ENCODE assay signal across 12 cellular contexts in genomic region chr21:17467392-17467791, GRCh38. TPM values are rescaled to one million over a fixed set of nuclear protein-coding genes. Genes with fewer than 3 reads are reported as not detected.
DNase-seq lines count a peak whose midpoint lies in the region; ATAC-seq, FAIRE-seq and TF ChIP-seq lines count a peak whose summit lies in the region.
"Had no signal": no experiment of that assay in that cellular context is flagged by ENCODE, and none has a peak within 500 bp of the region (broad histone marks: within the 10 kb centered on the region; RNA-seq: fewer than 3 reads in every experiment).

No MANE protein-coding gene starts in this region.

- no peak overlapping the region for H3K4me3 Mint-ChIP-seq in activated CD4-positive, alpha-beta T cell treated with anti-CD3 and anti-CD28 coated beads for 36 hours

- no peak for TF ChIP-seq CTCF in IMR-90 (conservative IDR thresholded peaks at IDR 0.05; ENCODE audit: low read depth, low read length)
- TF ChIP-seq CTCF in choroid plexus epithelial cell (conservative IDR thresholded peaks at IDR 0.05; ENCODE audit: low read depth, low read length): no peak

- no peak overlapping the region for H3K18ac ChIP-seq in IMR-90 (ENCODE audit: low read depth, low read length)

- H3K27ac ChIP-seq in IMR-90 (ENCODE audit: insufficient read depth, low read length): no peak overlapping the region
- H3K27ac ChIP-seq: C4-2B, vagina had no signal

- POLR2A ChIA-PET in IMR-90 (lab: Charles Lee; ENCODE audit: unreplicated experiment): no interaction called here
- POLR2A ChIA-PET in activated CD4-positive, alpha-beta T cell treated with anti-CD3 and anti-CD28 coated beads for 36 hours (lab: Charles Lee): no interaction called here

- intact Hi-C loops in IMR-90 (cut with micrococcal nuclease) (loop anchor here (10.0 kb wide), 1 partner anchor 137 kb away; no protein-coding TSS in a partner anchor), left colon (cut with DNase I, micrococcal nuclease) (no loop called here)
- intact Hi-C loops in activated CD4-positive, alpha-beta T cell treated with anti-CD3 and anti-CD28 coated beads for 36 hours (cut with DNase I, micrococcal nuclease): no loop called here

- DNase-seq in IMR-90 (no peak), choroid plexus epithelial cell (ENCODE audit: low read depth) (peak; percentile 59), left colon (no peak), renal cortical epithelial cell (ENCODE audit: low read depth) (peak; percentile 57), GM12891 (ENCODE audit: insufficient read length, low spot score) (no peak), KG1 (lab: John Stamatoyannopoulos, UW) (no peak)
- DNase-seq in activated CD4-positive, alpha-beta T cell treated with anti-CD3 and anti-CD28 coated beads for 36 hours: no peak
- DNase-seq: aorta had no signal

- no peaks in the 10 kb centered on the region for H3K4me1 Mint-ChIP-seq in activated CD4-positive, alpha-beta T cell treated with anti-CD3 and anti-CD28 coated beads for 36 hours

- TF ChIP-seq RAD21 in IMR-90 (IDR thresholded peaks at IDR 0.05; ENCODE audit: low read length): no peak

- peaks cover 4% of the 10 kb centered on the region; the same call in 1 of the 2 replicates for H3K4me1 ChIP-seq in IMR-90 (ENCODE audit: control insufficient read depth, insufficient read depth, low read length)

- dilution Hi-C loops in IMR-90 (cut with HindIII; ENCODE audit: low sequenced_read_pairs, unreplicated experiment): no loop called here

- H4K5ac ChIP-seq in IMR-90 (ENCODE audit: low read depth, low read length): no peak overlapping the region

- no peaks in the 10 kb centered on the region for H3K9me3 ChIP-seq in IMR-90 (ENCODE audit: control insufficient read depth, insufficient read depth, low read length)
- H3K9me3 ChIP-seq: vagina had no signal

- H3K4me3 ChIP-seq in IMR-90 (ENCODE audit: insufficient read depth, low read depth, low read length) (no peak overlapping the region), choroid plexus epithelial cell (ENCODE audit: low read depth, low read length) (no peak overlapping the region)
- H3K4me3 ChIP-seq: lung, vagina had no signal

- H4K20me1 ChIP-seq in IMR-90 (ENCODE audit: insufficient read depth, low read length): no peaks in the 10 kb centered on the region

- no peak overlapping the region for H4K91ac ChIP-seq in IMR-90 (ENCODE audit: insufficient read depth, low read depth, low read length)

- H3K9me1 ChIP-seq in IMR-90 (ENCODE audit: insufficient read depth, low read length): no peaks in the 10 kb centered on the region

- no peak for TF ChIP-seq POLR2A in IMR-90 (IDR thresholded peaks at IDR 0.05; ENCODE audit: low read depth, low read length)
- no peak for TF ChIP-seq POLR2A in GM12891 (IDR thresholded peaks at IDR 0.05; ENCODE audit: low read depth, low read length)

- ATAC-seq in IMR-90 (ENCODE audit: low read depth) (no peak), left colon (peak; percentile 31), HG03565 (IDR thresholded peaks at IDR 0.05; ENCODE audit: unreplicated experiment) (no peak)
- ATAC-seq in activated CD4-positive, alpha-beta T cell treated with anti-CD3 and anti-CD28 coated beads for 36 hours: no peak

- H3K14ac ChIP-seq in IMR-90 (replicated peaks; ENCODE audit: low read depth, low read length): no peak overlapping the region

- no peak overlapping the region for H2BK120ac ChIP-seq in IMR-90 (ENCODE audit: low read depth, low read length)

- whole genome bisulfite sequencing in IMR-90 (ENCODE audit: extremely low coverage in 2 of 2, insufficient read length in 1 of 2), 2 experiments: no CpG with 5 or more reads among the region's 4 CpGs

- H3K4me2 ChIP-seq in IMR-90 (ENCODE audit: low read depth, low read length): 0 out of 2 replicates have a peak overlapping the region, but pooled peaks have one; percentile 2

- H3K23ac ChIP-seq in IMR-90 (ENCODE audit: low read depth, low read length): no peak overlapping the region

- no peak overlapping the region for H2BK20ac ChIP-seq in IMR-90 (ENCODE audit: low read depth, low read length)

- no peak for FAIRE-seq in GM12891 (lab: Jason Lieb, UNC)

- H3K79me1 ChIP-seq in IMR-90 (ENCODE audit: low read depth in 1 of 2, low read length in 2 of 2): no peaks in the 10 kb centered on the region

- H2AK9ac ChIP-seq in IMR-90 (replicated peaks; ENCODE audit: low read depth, low read length, poor library complexity): no peak overlapping the region

- H2BK5ac ChIP-seq in IMR-90 (ENCODE audit: low read depth, low read length, poor library complexity, severe bottlenecking): peak overlapping the region; percentile 18

- H2BK15ac ChIP-seq in IMR-90 (ENCODE audit: low read depth, low read length): no peak overlapping the region

- H3K9me3 Mint-ChIP-seq in activated CD4-positive, alpha-beta T cell treated with anti-CD3 and anti-CD28 coated beads for 36 hours (ENCODE audit: low read depth): no peaks in the 10 kb centered on the region

- H4K8ac ChIP-seq in IMR-90 (ENCODE audit: low read depth in 2 of 2, low read length in 2 of 2): peak overlapping the region in 1 of 2 experiments; percentile 26; a peak in 1 of 4 replicates

- H3K56ac ChIP-seq in IMR-90 (ENCODE audit: extremely low read depth, insufficient read depth, low read length): no peak overlapping the region

- BruUV-seq in IMR-90 (replicated peaks; lab: Mats Ljungman, UMichigan): no TSS peak

- no peak overlapping the region for H3K27ac Mint-ChIP-seq in activated CD4-positive, alpha-beta T cell treated with anti-CD3 and anti-CD28 coated beads for 36 hours

- no peak overlapping the region for H3K9ac ChIP-seq in IMR-90 (ENCODE audit: low read depth, low read length)

- no peaks in the 10 kb centered on the region for H3K27me3 ChIP-seq in IMR-90 (ENCODE audit: control insufficient read depth, insufficient read depth, low read length)
- H3K27me3 ChIP-seq: vagina had no signal

- H3K36me3 ChIP-seq in IMR-90 (ENCODE audit: control insufficient read depth, insufficient read depth, low read length): no peaks in the 10 kb centered on the region
- H3K36me3 ChIP-seq: vagina had no signal

- H3K27me3 Mint-ChIP-seq in activated CD4-positive, alpha-beta T cell treated with anti-CD3 and anti-CD28 coated beads for 36 hours: peaks cover 3% of the 10 kb centered on the region

- no peak overlapping the region for H3K4ac ChIP-seq in IMR-90 (ENCODE audit: low read depth, low read length)

- no peak overlapping the region for H2AFZ ChIP-seq in IMR-90 (replicated peaks; ENCODE audit: low read length, poor library complexity)

- CTCF ChIA-PET in IMR-90 (lab: Yijun Ruan, JAX): no interaction called here
- CTCF ChIA-PET in activated CD4-positive, alpha-beta T cell treated with anti-CD3 and anti-CD28 coated beads for 36 hours (lab: Charles Lee): no interaction called here

- H2AK5ac ChIP-seq in IMR-90 (ENCODE audit: low read depth, low read length): no peak overlapping the region

- H3K36me3 Mint-ChIP-seq in activated CD4-positive, alpha-beta T cell treated with anti-CD3 and anti-CD28 coated beads for 36 hours (ENCODE audit: low read depth): no peaks in the 10 kb centered on the region

- in situ Hi-C loops in IMR-90 (cut with MboI; ENCODE audit: low sequenced_read_pairs): loop anchor here (25.0 kb wide), 2 partner anchors 370 to 905 kb away; no protein-coding TSS in a partner anchor

TF ChIP-seq in IMR-90, 13 proteins besides CTCF, POLR2A, EP300 and RAD21:
- TF ChIP-seq USF2 (IDR thresholded peaks at IDR 0.05; ENCODE audit: low read depth, low read length) (peak; percentile 18; the same call in 1 of the 2 replicates), MAZ (IDR thresholded peaks at IDR 0.05; ENCODE audit: borderline replicate concordance, low read depth, low read length) (no peak)

TF ChIP-seq in GM12891, 5 proteins besides CTCF, POLR2A, EP300 and RAD21:
- TF ChIP-seq SPI1 (IDR thresholded peaks at IDR 0.05; ENCODE audit: low read depth, low read length) (no peak), POU2F2 (IDR thresholded peaks at IDR 0.05; ENCODE audit: low read depth, low read length) (no peak), PAX5 (IDR thresholded peaks at IDR 0.05; ENCODE audit: insufficient read depth, low read length, severe bottlenecking) (no peak), TAF1 (IDR thresholded peaks at IDR 0.05; ENCODE audit: low read depth, low read length) (no peak), POLR2AphosphoS5 (IDR thresholded peaks at IDR 0.05; ENCODE audit: low read depth, low read length) (no peak)
TF ChIP-seq in GM12891: peak in this region for 0.

RNA-seq across cellular contexts. Expression of gene CXADR, which starts 45.5 kb away (rescaled TPM):
- 0.83 and 1.1 TPM in 2 replicates for total RNA-seq in IMR-90 (2012; rRNA removed)
- 0.21 and 0.26 TPM in 2 replicates for polyA plus RNA-seq in IMR-90 (2012; rRNA removed)
- 0.09 TPM in 2 replicates for polyA plus RNA-seq in IMR-90 (2012; cell fraction: cytosol; rRNA removed)
- polyA plus RNA-seq in IMR-90 (2012; cell fraction: nucleus; rRNA removed; ENCODE audit: low replicate concordance): 0.02 and 0.08 TPM in 2 replicates
- total RNA-seq in left colon: 10 to 100 TPM; 70.5 to 79.2 TPM
- 49.0 and 86.1 TPM in 2 replicates for total RNA-seq in renal cortical epithelial cell
- polyA plus RNA-seq in GM12891 (2012; ENCODE audit: low read depth, missing spikeins): 0.28 TPM
- total RNA-seq in activated CD4-positive, alpha-beta T cell treated with anti-CD3 and anti-CD28 coated beads for 36 hours: under 1 TPM; 0.30 to 0.91 TPM

Comparison
In these comparisons a context has a peak if more than half of its experiments do, and no peak if none do; other contexts are left out.
1. DNase-seq: peak in choroid plexus epithelial cell (single experiment) and renal cortical epithelial cell (single experiment); none in IMR-90 (single experiment), left colon (0 of 2), GM12891 (single experiment), KG1 (single experiment) and activated CD4-positive, alpha-beta T cell treated with anti-CD3 and anti-CD28 coated beads for 36 hours (single experiment).
2. RNA of gene CXADR, which starts 45.5 kb away (total RNA-seq): 49.0 to 86.1 TPM in renal cortical epithelial cell and 70.5 to 79.2 TPM in left colon; 0.83 to 1.1 TPM in IMR-90 and 0.30 to 0.91 TPM in activated CD4-positive, alpha-beta T cell treated with anti-CD3 and anti-CD28 coated beads for 36 hours; every median in the first group is over 10 times any median in the second.